ENCODE assay signal across 1 cellular context in the genomic region with DNA sequence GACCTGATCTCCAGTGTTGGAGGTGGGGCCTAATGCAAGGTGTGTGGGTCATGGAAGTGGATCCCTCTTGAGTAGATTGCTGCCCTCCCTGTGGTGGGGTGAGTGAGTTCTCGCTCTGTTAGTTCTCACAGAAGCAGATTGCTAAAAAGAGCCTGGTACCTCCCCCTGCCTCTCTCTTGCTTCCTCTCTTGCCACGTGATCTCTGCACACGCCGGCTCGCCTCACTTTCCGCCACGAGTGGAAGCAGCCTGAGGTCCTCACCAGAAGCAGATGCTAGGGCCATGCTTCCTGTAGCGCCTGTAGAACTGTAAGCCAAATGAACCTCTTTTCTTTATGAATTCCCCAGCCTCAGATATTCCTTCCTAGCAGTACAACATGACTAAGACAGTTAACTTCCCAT.
TF ChIP-seq lines count a peak whose summit lies in the region.

No MANE protein-coding gene starts in this region.

TF ChIP-seq in SK-N-SH, 30 proteins besides CTCF, POLR2A, EP300 and RAD21 (continued from another document):
- TF ChIP-seq, protein P1, sequence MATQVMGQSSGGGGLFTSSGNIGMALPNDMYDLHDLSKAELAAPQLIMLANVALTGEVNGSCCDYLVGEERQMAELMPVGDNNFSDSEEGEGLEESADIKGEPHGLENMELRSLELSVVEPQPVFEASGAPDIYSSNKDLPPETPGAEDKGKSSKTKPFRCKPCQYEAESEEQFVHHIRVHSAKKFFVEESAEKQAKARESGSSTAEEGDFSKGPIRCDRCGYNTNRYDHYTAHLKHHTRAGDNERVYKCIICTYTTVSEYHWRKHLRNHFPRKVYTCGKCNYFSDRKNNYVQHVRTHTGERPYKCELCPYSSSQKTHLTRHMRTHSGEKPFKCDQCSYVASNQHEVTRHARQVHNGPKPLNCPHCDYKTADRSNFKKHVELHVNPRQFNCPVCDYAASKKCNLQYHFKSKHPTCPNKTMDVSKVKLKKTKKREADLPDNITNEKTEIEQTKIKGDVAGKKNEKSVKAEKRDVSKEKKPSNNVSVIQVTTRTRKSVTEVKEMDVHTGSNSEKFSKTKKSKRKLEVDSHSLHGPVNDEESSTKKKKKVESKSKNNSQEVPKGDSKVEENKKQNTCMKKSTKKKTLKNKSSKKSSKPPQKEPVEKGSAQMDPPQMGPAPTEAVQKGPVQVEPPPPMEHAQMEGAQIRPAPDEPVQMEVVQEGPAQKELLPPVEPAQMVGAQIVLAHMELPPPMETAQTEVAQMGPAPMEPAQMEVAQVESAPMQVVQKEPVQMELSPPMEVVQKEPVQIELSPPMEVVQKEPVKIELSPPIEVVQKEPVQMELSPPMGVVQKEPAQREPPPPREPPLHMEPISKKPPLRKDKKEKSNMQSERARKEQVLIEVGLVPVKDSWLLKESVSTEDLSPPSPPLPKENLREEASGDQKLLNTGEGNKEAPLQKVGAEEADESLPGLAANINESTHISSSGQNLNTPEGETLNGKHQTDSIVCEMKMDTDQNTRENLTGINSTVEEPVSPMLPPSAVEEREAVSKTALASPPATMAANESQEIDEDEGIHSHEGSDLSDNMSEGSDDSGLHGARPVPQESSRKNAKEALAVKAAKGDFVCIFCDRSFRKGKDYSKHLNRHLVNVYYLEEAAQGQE (IDR thresholded peaks at IDR 0.05; ENCODE audit: low read depth, low read length), result no peak
- TF ChIP-seq EZH2phosphoT487 (IDR thresholded peaks at IDR 0.05; ENCODE audit: borderline replicate concordance, low read depth) (no peak), MXI1 (IDR thresholded peaks at IDR 0.05; ENCODE audit: low read depth, low read length) (no peak), RXRA (IDR thresholded peaks at IDR 0.05; ENCODE audit: borderline replicate concordance, low read depth) (no peak), TEAD4 (IDR thresholded peaks at IDR 0.05; ENCODE audit: borderline replicate concordance, insufficient read depth) (no peak), NRF1 (IDR thresholded peaks at IDR 0.05; ENCODE audit: low read depth, low read length) (no peak), POLR2AphosphoS5 (IDR thresholded peaks at IDR 0.05; ENCODE audit: low read depth, low read length) (no peak), RFX5 (IDR thresholded peaks at IDR 0.05; ENCODE audit: low read length) (no peak)
- TF ChIP-seq, protein P2, sequence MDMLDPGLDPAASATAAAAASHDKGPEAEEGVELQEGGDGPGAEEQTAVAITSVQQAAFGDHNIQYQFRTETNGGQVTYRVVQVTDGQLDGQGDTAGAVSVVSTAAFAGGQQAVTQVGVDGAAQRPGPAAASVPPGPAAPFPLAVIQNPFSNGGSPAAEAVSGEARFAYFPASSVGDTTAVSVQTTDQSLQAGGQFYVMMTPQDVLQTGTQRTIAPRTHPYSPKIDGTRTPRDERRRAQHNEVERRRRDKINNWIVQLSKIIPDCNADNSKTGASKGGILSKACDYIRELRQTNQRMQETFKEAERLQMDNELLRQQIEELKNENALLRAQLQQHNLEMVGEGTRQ (IDR thresholded peaks at IDR 0.05; ENCODE audit: borderline replicate concordance, low read depth, low read length), result no peak
